8 cellular contexts compared by ENCODE assay signal in the genomic region with DNA sequence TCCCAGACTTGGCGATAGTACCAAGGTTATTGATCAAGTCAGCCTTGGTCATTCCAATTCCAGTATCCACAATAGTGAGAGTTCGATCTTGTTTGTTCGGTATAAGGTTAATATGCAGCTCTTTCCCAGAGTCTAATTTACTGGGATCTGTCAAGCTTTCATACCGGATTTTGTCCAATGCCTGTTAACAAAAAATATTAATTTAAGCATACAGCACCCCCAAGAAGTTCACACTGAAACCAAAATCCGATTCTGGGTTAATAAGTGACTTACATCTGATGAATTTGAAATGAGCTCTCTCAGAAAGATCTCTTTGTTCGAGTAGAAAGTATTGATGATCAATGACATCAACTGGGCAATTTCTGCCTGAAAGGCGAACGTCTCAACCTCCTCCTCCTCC. TPM values are rescaled to one million over a fixed set of nuclear protein-coding genes. Genes with fewer than 3 reads are reported as not detected.
DNase-seq lines count a peak whose midpoint lies in the region; ATAC-seq and TF ChIP-seq lines count a peak whose summit lies in the region.
"Not testable (repeated sequence)": the region's sequence is repeated elsewhere in the genome, so short reads cannot be mapped to it uniquely, and the experiment has no call there.

No MANE protein-coding gene starts in this region.

- DNase-seq in IMR-90; WERI-Rb-1; astrocyte of the cerebellum (ENCODE audit: low read depth); epithelial cell of proximal tubule (ENCODE audit: low read depth); kidney epithelial cell (ENCODE audit: low read depth); neural progenitor cell (ENCODE audit: low spot score): not testable (repeated sequence)

- H3K4me3 ChIP-seq in IMR-90 (ENCODE audit: insufficient read depth, low read depth, low read length) (peak overlapping the region; percentile 87), WERI-Rb-1 (ENCODE audit: low read depth, low read length) (peak overlapping the region; percentile 77), astrocyte of the cerebellum (ENCODE audit: low read depth, low read length) (peak overlapping the region; percentile 73), epithelial cell of proximal tubule (ENCODE audit: low read depth, low read length) (peak overlapping the region; percentile 83), kidney epithelial cell (ENCODE audit: low read depth, low read length) (peak overlapping the region; percentile 84), neural progenitor cell (peak overlapping the region; percentile 75), stomach smooth muscle (ENCODE audit: low read length in 2 of 2) (peak overlapping the region; percentile 78 to 88)

- H3K9ac ChIP-seq in IMR-90 (ENCODE audit: low read depth, low read length) (peak overlapping the region; percentile 71), neural progenitor cell (peak overlapping the region; percentile 83), stomach smooth muscle (ENCODE audit: low read length in 2 of 2) (peak overlapping the region; percentile 87 to 94)

- H2BK15ac ChIP-seq in IMR-90 (ENCODE audit: low read depth, low read length) = not testable (repeated sequence)

- not testable (repeated sequence) for H2AFZ ChIP-seq in IMR-90 (replicated peaks; ENCODE audit: low read length, poor library complexity); neural progenitor cell (replicated peaks)

- peak overlapping the region; percentile 3; the same call in 1 of the 2 replicates for H2BK120ac ChIP-seq in IMR-90 (ENCODE audit: low read depth, low read length)

- H3K9me3 ChIP-seq in IMR-90 (ENCODE audit: control insufficient read depth, insufficient read depth, low read length); WERI-Rb-1 (ENCODE audit: severe bottlenecking); neural progenitor cell (ENCODE audit: low read depth); stomach smooth muscle (ENCODE audit: control insufficient read depth in 2 of 2, low read length in 2 of 2): not testable (repeated sequence)

- POLR2A ChIA-PET in IMR-90 (lab: Charles Lee; ENCODE audit: unreplicated experiment) = not testable (repeated sequence)

- not testable (repeated sequence) for TF ChIP-seq POLR2A in IMR-90 (IDR thresholded peaks at IDR 0.05; ENCODE audit: low read depth, low read length)

- H3K79me2 ChIP-seq in neural progenitor cell (ENCODE audit: low read depth) = peaks cover 55% of the 10 kb centered on the region

- H3K27me3 Mint-ChIP-seq in neural progenitor cell (ENCODE audit: insufficient read depth, low read depth) = not testable (repeated sequence)

- peak overlapping the region; percentile 96 for H3K4me3 Mint-ChIP-seq in neural progenitor cell

- not testable (repeated sequence) for ATAC-seq in IMR-90 (ENCODE audit: low read depth)

- in situ Hi-C loops in IMR-90 (cut with MboI; ENCODE audit: low sequenced_read_pairs) = loop anchor here (25.0 kb wide), 1 partner anchor 226 kb away; the partner anchor contains the start of genes MOK and ZNF839
- in situ Hi-C loops in astrocyte of the cerebellum (cut with HindIII; ENCODE audit: low sequenced_read_pairs) = loop anchor here (25.0 kb wide), 1 partner anchor 226 kb away; the partner anchor contains the start of genes MOK and ZNF839

- H3K23ac ChIP-seq in IMR-90 (ENCODE audit: low read depth, low read length) = peak overlapping the region; percentile 58

- peak overlapping the region; percentile 91 for H2AK9ac ChIP-seq in IMR-90 (replicated peaks; ENCODE audit: low read depth, low read length, poor library complexity)

- H3K4me1 ChIP-seq in IMR-90 (ENCODE audit: control insufficient read depth, insufficient read depth, low read length) (peaks cover 10% of the 10 kb centered on the region), neural progenitor cell (peaks cover 45% of the 10 kb centered on the region), stomach smooth muscle (ENCODE audit: control insufficient read depth, insufficient read depth, low read length) (peaks cover 29% of the 10 kb centered on the region)

- H3K27ac ChIP-seq in C4-2B = peak overlapping the region; percentile 96
- peak overlapping the region; percentile 89 for H3K27ac ChIP-seq in IMR-90 (ENCODE audit: insufficient read depth, low read length)
- peak overlapping the region; percentile 96 for H3K27ac ChIP-seq in WERI-Rb-1
- not testable (repeated sequence) for H3K27ac ChIP-seq in neural progenitor cell
- H3K27ac ChIP-seq in stomach smooth muscle (ENCODE audit: low read length) = peak overlapping the region; percentile 93

- H3K4me1 Mint-ChIP-seq in neural progenitor cell = peaks cover 55% of the 10 kb centered on the region

- peak overlapping the region; percentile 69 for H3K14ac ChIP-seq in IMR-90 (replicated peaks; ENCODE audit: low read depth, low read length)

- peak overlapping the region; percentile 96 for H3K27ac Mint-ChIP-seq in neural progenitor cell

- H3K36me3 Mint-ChIP-seq in neural progenitor cell = peaks cover 45% of the 10 kb centered on the region

- peak overlapping the region; percentile 75 for H3K4ac ChIP-seq in IMR-90 (ENCODE audit: low read depth, low read length)

- H3F3A ChIP-seq in neural progenitor cell (ENCODE audit: low read depth) = peaks cover 63% of the 10 kb centered on the region

- H2BK5ac ChIP-seq in IMR-90 (ENCODE audit: low read depth, low read length, poor library complexity, severe bottlenecking) = peak overlapping the region; percentile 79

- not testable (repeated sequence) for H2BK20ac ChIP-seq in IMR-90 (ENCODE audit: low read depth, low read length)

- H3K36me3 ChIP-seq in IMR-90 (ENCODE audit: control insufficient read depth, insufficient read depth, low read length) = peaks cover 40% of the 10 kb centered on the region
- peaks cover 52% of the 10 kb centered on the region for H3K36me3 ChIP-seq in WERI-Rb-1
- not testable (repeated sequence) for H3K36me3 ChIP-seq in kidney epithelial cell (ENCODE audit: control insufficient read depth, insufficient read depth, low read length)
- H3K36me3 ChIP-seq in neural progenitor cell = peaks cover 34% of the 10 kb centered on the region
- peaks cover 31 to 48% of the 10 kb centered on the region in 2 donors for H3K36me3 ChIP-seq in stomach smooth muscle (ENCODE audit: control insufficient read depth in 2 of 2, insufficient read depth in 2 of 2, low read length in 2 of 2)

- H4K91ac ChIP-seq in IMR-90 (ENCODE audit: insufficient read depth, low read depth, low read length) = not testable (repeated sequence)

- CTCF ChIA-PET in IMR-90 (lab: Yijun Ruan, JAX) = interaction anchor here (0.6 kb wide), 1 partner anchor 114 kb away, joined by 4 read pairs; no protein-coding TSS in a partner anchor

- TF ChIP-seq CTCF in C4-2B (conservative IDR thresholded peaks at IDR 0.05); IMR-90 (conservative IDR thresholded peaks at IDR 0.05; ENCODE audit: low read depth, low read length); WERI-Rb-1 (IDR thresholded peaks at IDR 0.05; ENCODE audit: low read depth, low read length); astrocyte of the cerebellum (IDR thresholded peaks at IDR 0.05; ENCODE audit: low read depth, low read length, missing control alignments); epithelial cell of proximal tubule (conservative IDR thresholded peaks at IDR 0.05; ENCODE audit: low read depth, low read length); kidney epithelial cell (IDR thresholded peaks at IDR 0.05; ENCODE audit: insufficient read depth, low read length, poor library complexity, severe bottlenecking); neural progenitor cell (IDR thresholded peaks at IDR 0.05): not testable (repeated sequence)

- H3K4me2 ChIP-seq in IMR-90 (ENCODE audit: low read depth, low read length) (peak overlapping the region; percentile 99), neural progenitor cell (peak overlapping the region; percentile 97)

- H3K18ac ChIP-seq in IMR-90 (ENCODE audit: low read depth, low read length) = peak overlapping the region; percentile 22; the same call in 1 of the 2 replicates

- no CpG with 5 or more reads among the region's 8 CpGs for WGBS in IMR-90 (ENCODE audit: extremely low coverage in 2 of 2, insufficient read length in 1 of 2), 2 experiments

- H3K9me1 ChIP-seq in IMR-90 (ENCODE audit: insufficient read depth, low read length) = not testable (repeated sequence)

- peaks cover 49% of the 10 kb centered on the region for H4K20me1 ChIP-seq in IMR-90 (ENCODE audit: insufficient read depth, low read length)
- H4K20me1 ChIP-seq in neural progenitor cell (ENCODE audit: low read depth) = peaks cover 53% of the 10 kb centered on the region

- H3K56ac ChIP-seq in IMR-90 (ENCODE audit: extremely low read depth, insufficient read depth, low read length) = peak overlapping the region; percentile 59

- peak overlapping the region in 1 of 2 experiments; percentile 1; a peak in 1 of 4 replicates for H4K8ac ChIP-seq in IMR-90 (ENCODE audit: low read depth in 2 of 2, low read length in 2 of 2)

- not testable (repeated sequence) for TF ChIP-seq RAD21 in IMR-90 (IDR thresholded peaks at IDR 0.05; ENCODE audit: low read length)

- intact Hi-C loops in IMR-90 (cut with micrococcal nuclease) = loop anchor here (2.0 kb wide), 2 partner anchors 23 to 55 kb away; no protein-coding TSS in a partner anchor

- dilution Hi-C loops in IMR-90 (cut with HindIII; ENCODE audit: low sequenced_read_pairs, unreplicated experiment) = not testable (repeated sequence)

- peak overlapping the region; percentile 13; the same call in 1 of the 2 replicates for H2AK5ac ChIP-seq in IMR-90 (ENCODE audit: low read depth, low read length)

- not testable (repeated sequence) for BruUV-seq in IMR-90 (replicated peaks; lab: Mats Ljungman, UMichigan)

- H3K27me3 ChIP-seq in IMR-90 (ENCODE audit: control insufficient read depth, insufficient read depth, low read length); WERI-Rb-1 (ENCODE audit: insufficient read depth, low read depth, severe bottlenecking); kidney epithelial cell (ENCODE audit: control insufficient read depth, insufficient read depth, low read length); neural progenitor cell; stomach smooth muscle (ENCODE audit: control insufficient read depth in 1 of 2, insufficient read depth in 2 of 2, low read length in 2 of 2): not testable (repeated sequence)

- not testable (repeated sequence) for H3K9me3 Mint-ChIP-seq in neural progenitor cell

- H4K5ac ChIP-seq in IMR-90 (ENCODE audit: low read depth, low read length) = peak overlapping the region; percentile 47

- H3K79me1 ChIP-seq in IMR-90 (ENCODE audit: low read depth in 1 of 2, low read length in 2 of 2) = peaks cover 21 to 46% of the 10 kb centered on the region in 2 experiments

RNA-seq across cellular contexts. Expression of gene HSP90AA1, which starts 0.9 kb away (rescaled TPM):
- 578 and 1,483 TPM in 2 replicates for total RNA-seq in IMR-90 (2012; rRNA removed)
- polyA plus RNA-seq in IMR-90 (2012; rRNA removed) = 485 and 535 TPM in 2 replicates
- 72.4 and 152 TPM in 2 replicates for polyA plus RNA-seq in IMR-90 (2012; cell fraction: cytosol; rRNA removed)
- 46.8 and 204 TPM in 2 replicates for polyA plus RNA-seq in IMR-90 (2012; cell fraction: nucleus; rRNA removed; ENCODE audit: low replicate concordance)
- 615 and 1,253 TPM in 2 replicates for total RNA-seq in epithelial cell of proximal tubule
- 648 and 691 TPM in 2 replicates for total RNA-seq in kidney epithelial cell
- total RNA-seq in neural progenitor cell (ENCODE audit: low replicate concordance) = 656 and 746 TPM in 2 replicates

RNA-seq across cellular contexts. Expression of gene WDR20, which starts 53.8 kb away (rescaled TPM):
- total RNA-seq in IMR-90 (2012; rRNA removed) = 27.4 and 28.1 TPM in 2 replicates
- polyA plus RNA-seq in IMR-90 (2012; rRNA removed) = 18.7 and 20.3 TPM in 2 replicates
- polyA plus RNA-seq in IMR-90 (2012; cell fraction: cytosol; rRNA removed) = 14.7 and 20.0 TPM in 2 replicates
- polyA plus RNA-seq in IMR-90 (2012; cell fraction: nucleus; rRNA removed; ENCODE audit: low replicate concordance) = 19.0 and 29.1 TPM in 2 replicates
- total RNA-seq in epithelial cell of proximal tubule = 12.4 and 13.8 TPM in 2 replicates
- total RNA-seq in kidney epithelial cell = 14.0 and 16.2 TPM in 2 replicates
- total RNA-seq in neural progenitor cell (ENCODE audit: low replicate concordance) = 18.2 and 22.4 TPM in 2 replicates
